ENCODE assay signal across 25 cellular contexts in genomic region chr4:175616287-175616686, GRCh38.
"Had no signal": no experiment of that assay in that cellular context is flagged by ENCODE, and none has a peak within 500 bp of the region (broad histone marks: within the 10 kb centered on the region; RNA-seq: fewer than 3 reads in every experiment).

No MANE protein-coding gene starts in this region.

- H3K4me1 ChIP-seq: colonic mucosa, esophagus muscularis mucosa, esophagus squamous epithelium, foreskin keratinocyte, gastrocnemius medialis, gastroesophageal sphincter, heart left ventricle, heart right ventricle had no signal

- H3K9me3 ChIP-seq: colonic mucosa, esophagus muscularis mucosa, esophagus squamous epithelium, gastrocnemius medialis, gastroesophageal sphincter, heart left ventricle had no signal

- H3K79me2 ChIP-seq: hepatocyte had no signal

- H3K4me2 ChIP-seq: hepatocyte had no signal

- H3K27me3 ChIP-seq: colonic mucosa, dorsolateral prefrontal cortex, esophagus muscularis mucosa, esophagus squamous epithelium, foreskin keratinocyte, gastrocnemius medialis, gastroesophageal sphincter, heart left ventricle, heart right ventricle, hepatocyte had no signal

- H3K4me3 ChIP-seq: colonic mucosa, coronary artery, dorsolateral prefrontal cortex, esophagus muscularis mucosa, esophagus squamous epithelium, gastrocnemius medialis, gastroesophageal sphincter, heart left ventricle, heart right ventricle, hepatocyte had no signal

- ATAC-seq: effector memory CD8-positive, alpha-beta T cell; esophagus mucosa; foreskin keratinocyte; gastrocnemius medialis; gastroesophageal sphincter; heart left ventricle; heart right ventricle had no signal

- H3K27ac ChIP-seq: colonic mucosa, coronary artery, dorsolateral prefrontal cortex, epithelial cell of prostate, esophagus muscularis mucosa, esophagus squamous epithelium, foreskin keratinocyte, gastrocnemius medialis, gastroesophageal sphincter, heart left ventricle, heart right ventricle, hepatocyte had no signal

- H3K36me3 ChIP-seq: colonic mucosa, esophagus muscularis mucosa, esophagus squamous epithelium, gastrocnemius medialis, gastroesophageal sphincter, heart left ventricle, heart right ventricle had no signal

- H2AFZ ChIP-seq: hepatocyte had no signal

- DNase-seq: colonic mucosa; cortex of kidney; dermis blood vessel endothelial cell; dorsolateral prefrontal cortex; effector CD4-positive, alpha-beta T cell; effector CD8-positive, alpha-beta T cell; effector memory CD4-positive, alpha-beta T cell; effector memory CD8-positive, alpha-beta T cell; endodermal cell; erythroblast; esophagus squamous epithelium; foreskin fibroblast; foreskin keratinocyte; foreskin melanocyte; gastrocnemius medialis; glutamatergic neuron; head of caudate nucleus; heart left ventricle; heart right ventricle had no signal
